Comparison of ENCODE assay signal across 8 cellular contexts in genomic region chr4:41216294-41217019, GRCh38. TPM values are rescaled to one million over a fixed set of nuclear protein-coding genes. Genes with fewer than 3 reads are reported as not detected.
DNase-seq lines count a peak whose midpoint lies in the region; ATAC-seq and TF ChIP-seq lines count a peak whose summit lies in the region.

No MANE protein-coding gene starts in this region.

- H3K4me3 ChIP-seq in BE2C (ENCODE audit: low read depth, low read length) (peak overlapping the region; percentile 82), thoracic aorta (peak overlapping the region; percentile 89)

- H3K27me3 ChIP-seq in BE2C (no peaks in the 10 kb centered on the region), thoracic aorta (replicated peaks; ENCODE audit: insufficient read depth) (no peaks in the 10 kb centered on the region)

- H3K9me3 Mint-ChIP-seq in natural killer cell treated with Interleukin-12 subunit alpha and Interleukin-12 subunit beta and Interleukin-15 and Interleukin-18, amount 100 ng/mL, for 72 hours = peaks cover 3% of the 10 kb centered on the region

- H3K27ac Mint-ChIP-seq in natural killer cell treated with Interleukin-12 subunit alpha and Interleukin-12 subunit beta and Interleukin-15 and Interleukin-18, amount 100 ng/mL, for 72 hours = peak overlapping the region in 1 of 2 donors; percentile 68

- H3K9me3 ChIP-seq in BE2C (no peaks in the 10 kb centered on the region), thoracic aorta (no peaks in the 10 kb centered on the region)

- H3K27me3 Mint-ChIP-seq in natural killer cell treated with Interleukin-12 subunit alpha and Interleukin-12 subunit beta and Interleukin-15 and Interleukin-18, amount 100 ng/mL, for 72 hours = peaks cover 47 to 70% of the 10 kb centered on the region in 2 donors

- peaks cover 5% of the 10 kb centered on the region for H3K36me3 Mint-ChIP-seq in natural killer cell treated with Interleukin-12 subunit alpha and Interleukin-12 subunit beta and Interleukin-15 and Interleukin-18, amount 100 ng/mL, for 72 hours

- H3K4me3 Mint-ChIP-seq in natural killer cell treated with Interleukin-12 subunit alpha and Interleukin-12 subunit beta and Interleukin-15 and Interleukin-18, amount 100 ng/mL, for 72 hours = peak overlapping the region; percentile 68

- peak overlapping the region; percentile 87 to 94 for H3K27ac ChIP-seq in thoracic aorta

- H3K36me3 ChIP-seq in BE2C (no peaks in the 10 kb centered on the region), thoracic aorta (no peaks in the 10 kb centered on the region)

- DNase-seq in BE2C = peak; percentile 85
- DNase-seq in NCI-H460 (ENCODE audit: extremely low read depth, low read depth) = peak; percentile 84
- DNase-seq in activated T-cell treated with anti-CD3 and anti-CD28 coated beads for 24 hours (ENCODE audit: low read depth) = peak; percentile 40
- peak; percentile 67 for DNase-seq in fibroblast of gingiva (ENCODE audit: low read depth)
- peak; percentile 65 for DNase-seq in natural killer cell treated with Interleukin-12 subunit alpha and Interleukin-12 subunit beta and Interleukin-15 and Interleukin-18, amount 100 ng/mL, for 72 hours (ENCODE audit: low spot score)
- DNase-seq in thoracic aorta (ENCODE audit: low spot score) = no peak

- H3K4me1 ChIP-seq in BE2C = peaks cover 11% of the 10 kb centered on the region
- peaks cover 12 to 14% of the 10 kb centered on the region in 2 donors for H3K4me1 ChIP-seq in thoracic aorta (ENCODE audit: control insufficient read depth in 1 of 2, low read depth in 2 of 2)

- TF ChIP-seq CTCF in BE2C (IDR thresholded peaks at IDR 0.05; ENCODE audit: low read depth, low read length) (peak; percentile 10; the same call in 1 of the 2 replicates), thoracic aorta (IDR thresholded peaks at IDR 0.05) (peak; percentile 39)

- ATAC-seq in GM19035 (IDR thresholded peaks at IDR 0.05; ENCODE audit: unreplicated experiment) (peak; percentile 56), HG03196 (IDR thresholded peaks at IDR 0.05; ENCODE audit: unreplicated experiment) (peak; percentile 46), thoracic aorta (ENCODE audit: insufficient number of reproducible peaks, low FRiP score, low read depth) (peak; percentile 15)
- peak; percentile 43 to 73 for ATAC-seq in natural killer cell treated with Interleukin-12 subunit alpha and Interleukin-12 subunit beta and Interleukin-15 and Interleukin-18, amount 100 ng/mL, for 72 hours

- H3K4me1 Mint-ChIP-seq in natural killer cell treated with Interleukin-12 subunit alpha and Interleukin-12 subunit beta and Interleukin-15 and Interleukin-18, amount 100 ng/mL, for 72 hours (ENCODE audit: low read depth in 2 of 2) = peaks cover 15 to 20% of the 10 kb centered on the region in 2 donors

RNA-seq across cellular contexts. Expression of gene APBB2, which starts 2.1 kb away (rescaled TPM):
- polyA plus RNA-seq in BE2C (2012; ENCODE audit: insufficient read depth, insufficient read length, low read depth) = 12.2 TPM
- total RNA-seq in NCI-H460 (2014; rRNA removed; shearing (Covaris generic)) = 32.2 and 34.4 TPM in 2 replicates
- 16.2 and 18.1 TPM in 2 replicates for polyA plus RNA-seq in NCI-H460 (2014; cell fraction: nucleus; rRNA removed)
- 10 to 100 TPM; 18.7 to 31.9 TPM for total RNA-seq in natural killer cell treated with Interleukin-12 subunit alpha and Interleukin-12 subunit beta and Interleukin-15 and Interleukin-18, amount 100 ng/mL, for 72 hours
- 100 to 1,000 TPM; 134 to 137 TPM for total RNA-seq in thoracic aorta

RNA-seq across cellular contexts. Expression of gene UCHL1, which starts 40.3 kb away (rescaled TPM):
- 904 TPM for polyA plus RNA-seq in BE2C (2012; ENCODE audit: insufficient read depth, insufficient read length, low read depth)
- 2,874 and 3,041 TPM in 2 replicates for total RNA-seq in NCI-H460 (2014; rRNA removed; shearing (Covaris generic))
- 4,685 and 4,865 TPM in 2 replicates for polyA plus RNA-seq in NCI-H460 (2014; cell fraction: nucleus; rRNA removed)
- 1 to 10 TPM; 1.9 to 2.7 TPM for total RNA-seq in natural killer cell treated with Interleukin-12 subunit alpha and Interleukin-12 subunit beta and Interleukin-15 and Interleukin-18, amount 100 ng/mL, for 72 hours
- 100 to 1,000 TPM in 1 of 2 donors, 10 to 100 TPM in 1; 64.7 to 146 TPM for total RNA-seq in thoracic aorta

Comparison
In these comparisons a context has a peak if more than half of its experiments do, and no peak if none do; other contexts are left out.
1. RNA of gene UCHL1, which starts 40.3 kb away (total RNA-seq): 2,874 to 3,041 TPM in NCI-H460; 64.7 to 146 TPM in thoracic aorta and 1.9 to 2.7 TPM in natural killer cell treated with Interleukin-12 subunit alpha and Interleukin-12 subunit beta and Interleukin-15 and Interleukin-18, amount 100 ng/mL, for 72 hours; every median in the first group is over 10 times any median in the second.
2. Peak in every context shown above with its lines, with median percentiles within 50 percentile points of each other: ATAC-seq.